11 cellular contexts compared by ENCODE assay signal in genomic region chr5:115873392-115873791, GRCh38. TPM values are rescaled to one million over a fixed set of nuclear protein-coding genes. Genes with fewer than 3 reads are reported as not detected.
DNase-seq lines count a peak whose midpoint lies in the region; ATAC-seq and TF ChIP-seq lines count a peak whose summit lies in the region.
"Had no signal": no experiment of that assay in that cellular context is flagged by ENCODE, and none has a peak within 500 bp of the region (broad histone marks: within the 10 kb centered on the region; RNA-seq: fewer than 3 reads in every experiment).

No MANE protein-coding gene starts in this region.

- ATAC-seq in HG03175 (IDR thresholded peaks at IDR 0.05; ENCODE audit: unreplicated experiment) (no peak), aorta (ENCODE audit: low FRiP score) (no peak)
- ATAC-seq: Right ventricle myocardium inferior had no signal

- H3K4me3 ChIP-seq in astrocyte of the cerebellum (ENCODE audit: low read depth, low read length) (no peak overlapping the region), aorta (ENCODE audit: low read length in 2 of 2) (no peak overlapping the region)
- H3K4me3 ChIP-seq: thoracic aorta had no signal

- DNase-seq in DMS79 treated with DMSO at 0.1 percent for 48 hours (lab: John Stamatoyannopoulos, UW): peak; percentile 69
- peak; percentile 3 for DNase-seq in NCI-H1436 (lab: John Stamatoyannopoulos, UW)
- peak; percentile 26 for DNase-seq in astrocyte of the cerebellum (ENCODE audit: low read depth)
- DNase-seq in lung microvascular endothelial cell (ENCODE audit: low read depth in 2 of 2): peak; percentile 10 to 40
- DNase-seq in effector CD4-positive, alpha-beta T cell: no peak
- no peak for DNase-seq in aorta
- DNase-seq in amygdala (lab: John Stamatoyannopoulos, UW): no peak
- DNase-seq: COR-L47 had no signal

- no peaks in the 10 kb centered on the region for H3K4me1 ChIP-seq in aorta (ENCODE audit: control insufficient read depth in 1 of 2, insufficient read depth in 2 of 2, low read length in 2 of 2)

- TF ChIP-seq CTCF in astrocyte of the cerebellum (IDR thresholded peaks at IDR 0.05; ENCODE audit: low read depth, low read length, missing control alignments): no peak

- no peaks in the 10 kb centered on the region for H3K27me3 ChIP-seq in aorta (ENCODE audit: control insufficient read depth in 1 of 2, insufficient read depth in 2 of 2, low read length in 1 of 2)

- intact Hi-C loops in aorta (cut with DNase I): no loop called here

- H3K9me3 ChIP-seq in aorta (ENCODE audit: control insufficient read depth, low read length): no peaks in the 10 kb centered on the region
- H3K9me3 ChIP-seq: thoracic aorta had no signal

- H3K36me3 ChIP-seq in aorta (ENCODE audit: control insufficient read depth in 1 of 2, insufficient read depth in 2 of 2, low read length in 1 of 2): peaks cover 0 to 3% of the 10 kb centered on the region in 2 donors

- no peak overlapping the region for H3K27ac ChIP-seq in aorta (ENCODE audit: low read depth in 1 of 2, low read length in 2 of 2)
- H3K27ac ChIP-seq: thoracic aorta had no signal

- WGBS in aorta, 2 donors: 66 to 69% methylated on average over 1 of the region's 1 CpG

- in situ Hi-C loops in astrocyte of the cerebellum (cut with HindIII; ENCODE audit: low sequenced_read_pairs): no loop called here

RNA-seq across cellular contexts. Expression of gene AP3S1, which starts 31.7 kb away (rescaled TPM):
- total RNA-seq in lung microvascular endothelial cell (57.7 and 63.2 TPM in 2 replicates), aorta (100 to 1,000 TPM; 114 to 118 TPM)
- polyA plus RNA-seq in aorta: 100 to 1,000 TPM in 1 of 2 donors, 10 to 100 TPM in 1; 86.5 to 273 TPM

RNA-seq across cellular contexts. Expression of gene ATG12, which starts 32.0 kb away (rescaled TPM):
- total RNA-seq in lung microvascular endothelial cell (17.9 and 18.8 TPM in 2 replicates), aorta (10 to 100 TPM; 42.5 to 52.5 TPM)
- 10 to 100 TPM; 45.3 to 62.6 TPM for polyA plus RNA-seq in aorta

RNA-seq across cellular contexts. Expression of gene CDO1, which starts 56.9 kb away (rescaled TPM):
- total RNA-seq in lung microvascular endothelial cell (0.65 TPM in 1 of 2 replicates, not detected in the other), aorta (10 to 100 TPM; 11.6 to 27.7 TPM)
- 10 to 100 TPM; 93.9 to 97.9 TPM for polyA plus RNA-seq in aorta

Comparison
In these comparisons a context has a peak if more than half of its experiments do, and no peak if none do; other contexts are left out.
1. DNase-seq: peak in DMS79 treated with DMSO at 0.1 percent for 48 hours (single experiment), NCI-H1436 (single experiment), astrocyte of the cerebellum (single experiment) and lung microvascular endothelial cell (2 of 2); none in effector CD4-positive, alpha-beta T cell (single experiment), aorta (0 of 2) and amygdala (0 of 56).